ENCODE assay signal across 9 cellular contexts in genomic region chr15:63502137-63502801, GRCh38. TPM values are rescaled to one million over a fixed set of nuclear protein-coding genes. Genes with fewer than 3 reads are reported as not detected.
A peak's percentile ranks its signal among the peaks of the same experiment; 100 is the strongest.
DNase-seq lines count a peak whose midpoint lies in the region; ATAC-seq and TF ChIP-seq lines count a peak whose summit lies in the region.
"Had no signal": no experiment of that assay in that cellular context is flagged by ENCODE, and none has a peak within 500 bp of the region (broad histone marks: within the 10 kb centered on the region; RNA-seq: fewer than 3 reads in every experiment).

No MANE protein-coding gene starts in this region.

- no peak for TF ChIP-seq CTCF in testis (IDR thresholded peaks at IDR 0.05)

- H3K4me3 Mint-ChIP-seq in activated CD4-positive, alpha-beta T cell treated with anti-CD3 and anti-CD28 coated beads, Interleukin-2, amount 10 ng/mL, durations not matched to agents 24 days and 14 days: peak overlapping the region; percentile 86
- peak overlapping the region; percentile 86 to 93 (median 90) for H3K4me3 Mint-ChIP-seq in immature natural killer cell

- ATAC-seq in activated naive CD4-positive, alpha-beta T cell treated with anti-CD3 and anti-CD28 coated beads, Interleukin-2, amount 50 U/mL, for 72 hours: no peak
- ATAC-seq in HG03108 (IDR thresholded peaks at IDR 0.05; ENCODE audit: unreplicated experiment): no peak

- no peaks in the 10 kb centered on the region for H3K27me3 ChIP-seq in testis

- H3K36me3 ChIP-seq in testis (ENCODE audit: low read depth, missing control alignments): no peaks in the 10 kb centered on the region

- peaks cover 8% of the 10 kb centered on the region for H3K36me3 Mint-ChIP-seq in activated CD4-positive, alpha-beta T cell treated with anti-CD3 and anti-CD28 coated beads, Interleukin-2, amount 10 ng/mL, durations not matched to agents 24 days and 14 days (ENCODE audit: low read depth)
- peaks cover 0 to 15% of the 10 kb centered on the region in 2 donors for H3K36me3 Mint-ChIP-seq in activated naive CD4-positive, alpha-beta T cell treated with anti-CD3 and anti-CD28 coated beads, Interleukin-2, amount 50 U/mL, for 72 hours
- no peaks in the 10 kb centered on the region for H3K36me3 Mint-ChIP-seq in immature natural killer cell

- H3K4me3 ChIP-seq in testis: no peak overlapping the region

- DNase-seq in activated CD4-positive, alpha-beta T cell treated with anti-CD3 and anti-CD28 coated beads, Interleukin-2, amount 10 ng/mL, durations not matched to agents 24 days and 14 days: peak; percentile 62
- DNase-seq in activated CD4-positive, alpha-beta T cell treated with anti-CD3 and anti-CD28 coated beads for 4 hours: no peak
- no peak for DNase-seq in activated naive CD4-positive, alpha-beta T cell treated with anti-CD3 and anti-CD28 coated beads, Interleukin-2, amount 50 U/mL, for 72 hours (ENCODE audit: low spot score in 2 of 2)
- DNase-seq in immature natural killer cell: no peak
- DNase-seq in testis: no peak
- DNase-seq in NCI-H1930 (lab: John Stamatoyannopoulos, UW): no peak
- no peak for DNase-seq in iPS-NIHi7 (ENCODE audit: extremely low spot score)
- DNase-seq: DMS 273 treated with DMSO at 0.1 percent for 48 hours had no signal

- H3K27me3 Mint-ChIP-seq in activated CD4-positive, alpha-beta T cell treated with anti-CD3 and anti-CD28 coated beads, Interleukin-2, amount 10 ng/mL, durations not matched to agents 24 days and 14 days: no peaks in the 10 kb centered on the region
- peaks cover 12 to 23% (median 20%) of the 10 kb centered on the region in 3 donors for H3K27me3 Mint-ChIP-seq in immature natural killer cell (ENCODE audit: low read depth in 3 of 3)

- H3K4me1 Mint-ChIP-seq in activated CD4-positive, alpha-beta T cell treated with anti-CD3 and anti-CD28 coated beads, Interleukin-2, amount 10 ng/mL, durations not matched to agents 24 days and 14 days: peaks cover 58% of the 10 kb centered on the region
- peaks cover 19 to 70% of the 10 kb centered on the region in 2 donors for H3K4me1 Mint-ChIP-seq in immature natural killer cell

- peak overlapping the region; percentile 97 for H3K27ac Mint-ChIP-seq in activated CD4-positive, alpha-beta T cell treated with anti-CD3 and anti-CD28 coated beads, Interleukin-2, amount 10 ng/mL, durations not matched to agents 24 days and 14 days
- H3K27ac Mint-ChIP-seq in activated naive CD4-positive, alpha-beta T cell treated with anti-CD3 and anti-CD28 coated beads, Interleukin-2, amount 50 U/mL, for 72 hours: peak overlapping the region; percentile 95 to 96
- peak overlapping the region in 4 of 6 donors; percentile 98 for H3K27ac Mint-ChIP-seq in immature natural killer cell

- intact Hi-C loops in activated CD4-positive, alpha-beta T cell treated with anti-CD3 and anti-CD28 coated beads, Interleukin-2, amount 10 ng/mL, durations not matched to agents 24 days and 14 days (cut with micrococcal nuclease): loop anchor here (5.0 to 10.0 kb wide), 4 partner anchors 290 to 1335 kb away; partner anchors contain the start of genes CIAO2A and SNX1
- intact Hi-C loops in testis (cut with DNase I; ENCODE audit: low total_unique reads): loop anchor here (5.0 kb wide), 1 partner anchor 95 kb away; the partner anchor contains the start of gene FBXL22

- TF ChIP-seq POLR2A in testis (IDR thresholded peaks at IDR 0.05): no peak

- H3K4me1 ChIP-seq in testis: peaks cover 30% of the 10 kb centered on the region

- H3K9me3 Mint-ChIP-seq in activated CD4-positive, alpha-beta T cell treated with anti-CD3 and anti-CD28 coated beads, Interleukin-2, amount 10 ng/mL, durations not matched to agents 24 days and 14 days: no peaks in the 10 kb centered on the region
- no peaks in the 10 kb centered on the region for H3K9me3 Mint-ChIP-seq in activated naive CD4-positive, alpha-beta T cell treated with anti-CD3 and anti-CD28 coated beads, Interleukin-2, amount 50 U/mL, for 72 hours
- no peaks in the 10 kb centered on the region for H3K9me3 Mint-ChIP-seq in immature natural killer cell

- WGBS in testis, 2 donors: 61 to 64% methylated on average over 15 of the region's 15 CpGs

- no peaks in the 10 kb centered on the region for H3K9me3 ChIP-seq in testis

- H3K27ac ChIP-seq in testis: peak overlapping the region; percentile 87 to 96

RNA-seq across cellular contexts. Expression of gene USP3, which starts 2.1 kb away (rescaled TPM):
- total RNA-seq in activated CD4-positive, alpha-beta T cell treated with anti-CD3 and anti-CD28 coated beads, Interleukin-2, amount 10 ng/mL, durations not matched to agents 24 days and 14 days: 46.7 and 49.2 TPM in 2 replicates
- 10 to 100 TPM; 71.4 to 81.4 TPM for total RNA-seq in activated naive CD4-positive, alpha-beta T cell treated with anti-CD3 and anti-CD28 coated beads, Interleukin-2, amount 50 U/mL, for 72 hours
- 10 to 100 TPM; 24.7 to 39.1 (median 32.9) TPM for polyA plus RNA-seq in immature natural killer cell
- 10 to 100 TPM; 38.5 to 43.1 TPM for total RNA-seq in testis
- 23.2 TPM for polyA plus RNA-seq in testis (ENCODE audit: insufficient read depth, low read depth, low replicate concordance)
